In genomic region chr4:189124149-189124758, GRCh38 we compare ENCODE assay signal across 8 cellular contexts.
DNase-seq lines count a peak whose midpoint lies in the region; ATAC-seq and TF ChIP-seq lines count a peak whose summit lies in the region.

No MANE protein-coding gene starts in this region.

- DNase-seq in AG10803 (ENCODE audit: low read depth) (peak; percentile 25), brain pericyte (ENCODE audit: low read depth, low spot score) (peak; percentile 32), lower lobe of right lung (no peak)
- no peak for DNase-seq in activated T-cell treated with anti-CD3 and anti-CD28 coated beads, Interleukin-2, amount 50 U/mL, for 1 hour

- no peak overlapping the region for H3K27ac ChIP-seq in lower lobe of right lung

- H3K4me1 ChIP-seq in lower lobe of right lung = no peaks in the 10 kb centered on the region

- H3K4me3 ChIP-seq in AG10803 (ENCODE audit: low read length) = no peak overlapping the region
- no peak overlapping the region for H3K4me3 ChIP-seq in lower lobe of right lung

- no peaks in the 10 kb centered on the region for H3K36me3 ChIP-seq in lower lobe of right lung

- ATAC-seq in lower lobe of right lung (no peak), GM18861 (IDR thresholded peaks at IDR 0.05; ENCODE audit: unreplicated experiment) (no peak), GM19455 (IDR thresholded peaks at IDR 0.05; ENCODE audit: unreplicated experiment) (no peak)
- no peak for ATAC-seq in activated CD4-positive, CD25-positive, alpha-beta regulatory T cell treated with anti-CD3 and anti-CD28 coated beads, Interleukin-2, amount 50 U/mL, for 24 hours

- TF ChIP-seq CTCF in AG10803 (conservative IDR thresholded peaks at IDR 0.05; ENCODE audit: low read length) (peak; percentile 78), LNCAP (IDR thresholded peaks at IDR 0.05) (peak; percentile 71), lower lobe of right lung (IDR thresholded peaks at IDR 0.05) (peak; percentile 44)

- no peaks in the 10 kb centered on the region for H3K27me3 ChIP-seq in lower lobe of right lung (ENCODE audit: low read depth)

- no peaks in the 10 kb centered on the region for H3K9me3 ChIP-seq in lower lobe of right lung

- intact Hi-C loops in lower lobe of right lung (cut with DNase I) = no loop called here

Comparison
In these comparisons a context has a peak if more than half of its experiments do, and no peak if none do; other contexts are left out.
1. DNase-seq: peak in AG10803 (single experiment) and brain pericyte (single experiment); none in lower lobe of right lung (single experiment) and activated T-cell treated with anti-CD3 and anti-CD28 coated beads, Interleukin-2, amount 50 U/mL, for 1 hour (single experiment).
2. Peak in every context shown above with its lines, with median percentiles within 50 percentile points of each other: CTCF ChIP-seq.